ENCODE assay signal across 8 cellular contexts in genomic region chr12:6461401-6462233, GRCh38. TPM values are rescaled to one million over a fixed set of nuclear protein-coding genes. Genes with fewer than 3 reads are reported as not detected.
DNase-seq lines count a peak whose midpoint lies in the region; ATAC-seq and TF ChIP-seq lines count a peak whose summit lies in the region.

No MANE protein-coding gene starts in this region.

- H3K4me3 ChIP-seq in GM06990 (replicated peaks; ENCODE audit: low read depth, low read length) (no peak overlapping the region), OCI-LY7 (ENCODE audit: low read depth, low read length, poor library complexity, severe bottlenecking) (peak overlapping the region; percentile 44)

- CTCF ChIA-PET in OCI-LY7 (lab: Charles Lee; ENCODE audit: unreplicated experiment), result interaction anchor here (0.6 to 2.2 kb wide), 5 partner anchors 9 to 36 kb away, joined by 3 to 10 read pairs (median 7); no protein-coding TSS in a partner anchor

- H4K20me1 ChIP-seq in OCI-LY7 (ENCODE audit: insufficient read depth, low read length), result no peaks in the 10 kb centered on the region

- H3K9me2 ChIP-seq in OCI-LY7 (ENCODE audit: insufficient read depth, low read length), result no peaks in the 10 kb centered on the region

- TF ChIP-seq CTCF in GM06990 (IDR thresholded peaks at IDR 0.05; ENCODE audit: insufficient read depth, low read length, poor library complexity, severe bottlenecking), result no peak
- no peak; the same call in 1 of the 2 replicates for TF ChIP-seq CTCF in OCI-LY7 (conservative IDR thresholded peaks at IDR 0.05; ENCODE audit: low read length)

- H3K36me3 ChIP-seq in GM06990 (ENCODE audit: control insufficient read depth, insufficient read depth, low read length) (peaks cover 55% of the 10 kb centered on the region), OCI-LY7 (ENCODE audit: insufficient read depth, low read length) (peaks cover 93% of the 10 kb centered on the region)

- no peaks in the 10 kb centered on the region for H3K27me3 ChIP-seq in GM06990 (replicated peaks; ENCODE audit: control insufficient read depth, insufficient read depth, low read length)

- peak; percentile 66 for ATAC-seq in HG02588 (IDR thresholded peaks at IDR 0.05; ENCODE audit: unreplicated experiment)
- ATAC-seq in left colon, result peak; percentile 41

- peak overlapping the region; percentile 80 for H3K4me2 ChIP-seq in OCI-LY7 (ENCODE audit: low read length)

- intact Hi-C loops in OCI-LY7 (cut with micrococcal nuclease; ENCODE audit: unreplicated experiment) (loop anchor here (1.0 to 5.0 kb wide), 3 partner anchors 14 to 139 kb away; no protein-coding TSS in a partner anchor), left colon (cut with DNase I, micrococcal nuclease) (loop anchor here in 1 of 2 donors (10.0 kb wide), 1 partner anchor 137 kb away; no protein-coding TSS in a partner anchor)

- no peak overlapping the region for H2AFZ ChIP-seq in OCI-LY7 (ENCODE audit: low read length)

- H3K79me2 ChIP-seq in OCI-LY7 (ENCODE audit: insufficient read depth, low read depth, low read length), result no peaks in the 10 kb centered on the region; the same call in 1 of the 2 replicates

- no TSS peak for BruUV-seq in OCI-LY7 (replicated peaks; lab: Mats Ljungman, UMichigan)

- DNase-seq in GM06990 (ENCODE audit: extremely low read depth, insufficient read length) (peak; percentile 81), OCI-LY7 (ENCODE audit: low spot score) (peak; percentile 96), left colon (peak; percentile 62 to 81), SW 1271 (lab: John Stamatoyannopoulos, UW) (no peak), NCI-H2227 treated with DMSO at 0.1 percent for 48 hours (lab: John Stamatoyannopoulos, UW) (no peak)
- peak; percentile 64 for DNase-seq in activated T-helper 9 cell treated with anti-CD3 and anti-CD28 coated beads, Interleukin-2, amount 50 U/mL, for 16 hours (ENCODE audit: low read depth)
- peak; percentile 60 to 65 for DNase-seq in stimulated activated CD8-positive, alpha-beta memory T cell treated with anti-CD3 and anti-CD28 coated beads, Interleukin-7, amount 100 ng/mL, for 1 hour (ENCODE audit: low read depth in 2 of 2)

- peak overlapping the region; percentile 93 for H3K27ac ChIP-seq in OCI-LY7 (ENCODE audit: low read depth, low read length, poor library complexity, severe bottlenecking)

- no peaks in the 10 kb centered on the region for H3K9me3 ChIP-seq in OCI-LY7 (ENCODE audit: low read length)

- POLR2A ChIA-PET in OCI-LY7 (lab: Charles Lee), result interaction anchor here (0.5 to 8.2 kb wide), 18 partner anchors 7 to 179 kb away, joined by 3 to 112 read pairs (median 4); partner anchors contain the start of genes CD27, GAPDH, TAPBPL and VAMP1

- peaks cover 57% of the 10 kb centered on the region for H3K4me1 ChIP-seq in OCI-LY7 (ENCODE audit: insufficient read depth, low read length, poor library complexity, severe bottlenecking)

RNA-seq across cellular contexts. Expression of gene VAMP1, which starts 8.9 kb away (rescaled TPM):
- total RNA-seq in OCI-LY7 (2014; rRNA removed; shearing (Covaris generic)), result 82.7 and 86.0 TPM in 2 replicates
- total RNA-seq in OCI-LY7 (2022) (46.9 and 51.6 TPM in 2 replicates), left colon (1 to 10 TPM; 4.2 to 6.3 TPM)

RNA-seq across cellular contexts. Expression of gene TAPBPL, which starts 9.8 kb away (rescaled TPM):
- 18.4 and 23.7 TPM in 2 replicates for total RNA-seq in OCI-LY7 (2014; rRNA removed; shearing (Covaris generic))
- total RNA-seq in OCI-LY7 (2022) (22.2 and 25.5 TPM in 2 replicates), left colon (10 to 100 TPM; 51.2 to 74.2 TPM)

RNA-seq across cellular contexts. Expression of gene CD27, which starts 16.9 kb away (rescaled TPM):
- 18.0 and 19.8 TPM in 2 replicates for total RNA-seq in OCI-LY7 (2014; rRNA removed; shearing (Covaris generic))
- total RNA-seq in OCI-LY7 (2022) (39.9 and 48.3 TPM in 2 replicates), left colon (1 to 10 TPM; 1.3 to 4.4 TPM)

RNA-seq across cellular contexts. Expression of gene MRPL51, which starts 31.4 kb away (rescaled TPM):
- 152 and 164 TPM in 2 replicates for total RNA-seq in OCI-LY7 (2014; rRNA removed; shearing (Covaris generic))
- 280 and 338 TPM in 2 replicates for total RNA-seq in OCI-LY7 (2022)
- 100 to 1,000 TPM; 124 to 131 TPM for total RNA-seq in left colon

RNA-seq across cellular contexts. Expression of gene NCAPD2, which starts 32.3 kb away (rescaled TPM):
- 157 and 195 TPM in 2 replicates for total RNA-seq in OCI-LY7 (2014; rRNA removed; shearing (Covaris generic))
- total RNA-seq in OCI-LY7 (2022) (225 and 267 TPM in 2 replicates), left colon (10 to 100 TPM; 21.9 to 29.4 TPM)

Comparison
In these comparisons a context has a peak if more than half of its experiments do, and no peak if none do; other contexts are left out.
1. DNase-seq: peak in GM06990 (single experiment), OCI-LY7 (single experiment), activated T-helper 9 cell treated with anti-CD3 and anti-CD28 coated beads, Interleukin-2, amount 50 U/mL, for 16 hours (single experiment), left colon (2 of 2) and stimulated activated CD8-positive, alpha-beta memory T cell treated with anti-CD3 and anti-CD28 coated beads, Interleukin-7, amount 100 ng/mL, for 1 hour (2 of 2); none in SW 1271 (0 of 2) and NCI-H2227 treated with DMSO at 0.1 percent for 48 hours (single experiment).
2. RNA of gene VAMP1, which starts 8.9 kb away (total RNA-seq): 46.9 to 86.0 TPM in OCI-LY7; 4.2 to 6.3 TPM in left colon; every median in the first group is over 4 times any median in the second.